8 cellular contexts compared by ENCODE assay signal in the genomic region with DNA sequence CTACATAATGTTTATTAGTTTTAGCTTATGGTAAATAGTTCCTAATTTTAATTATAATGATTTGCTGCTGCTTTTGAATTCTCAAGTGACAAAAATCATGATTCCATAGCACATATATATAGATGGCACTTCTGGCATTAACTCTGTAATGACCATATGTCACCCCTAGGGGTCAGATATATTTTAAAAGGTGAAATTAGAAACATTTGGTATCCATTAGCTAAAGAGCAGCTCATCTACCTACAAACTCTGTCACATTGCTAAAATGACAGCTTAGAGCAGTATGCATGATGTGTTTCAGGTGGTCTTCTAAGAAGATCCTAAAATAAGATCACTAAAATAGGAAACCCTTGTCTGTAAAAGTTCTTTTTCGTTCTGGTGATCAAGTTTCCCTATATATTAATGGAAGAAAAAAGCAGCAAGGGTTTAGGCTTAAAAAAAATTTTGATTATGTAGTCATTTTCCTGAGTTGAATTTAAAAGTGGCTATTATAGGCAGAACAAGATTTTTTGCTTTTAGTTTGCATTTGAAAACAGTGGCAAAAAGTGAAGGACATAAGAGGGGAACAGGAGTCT.
DNase-seq lines count a peak whose midpoint lies in the region; ATAC-seq and TF ChIP-seq lines count a peak whose summit lies in the region.

No MANE protein-coding gene starts in this region.

- no peak for DNase-seq in CD8-positive, alpha-beta T cell
- peak; percentile 1 for DNase-seq in HPDE6-E6E7 (ENCODE audit: extremely low spot score)
- DNase-seq in endothelial cell (ENCODE audit: low spot score): no peak
- DNase-seq in T-helper 1 cell: no peak
- no peak for DNase-seq in NCI-H2171 treated with DMSO at 0.1 percent for 48 hours (lab: John Stamatoyannopoulos, UW)
- DNase-seq in upper lobe of left lung: no peak
- DNase-seq in MV-4-11 (lab: John Stamatoyannopoulos, UW): no peak

- no peak overlapping the region for H3K27ac Mint-ChIP-seq in CD8-positive, alpha-beta T cell
- H3K27ac Mint-ChIP-seq in endothelial cell (ENCODE audit: unreplicated experiment): no peak overlapping the region

- no peak for ATAC-seq in CD8-positive, alpha-beta T cell
- peak; percentile 85 for ATAC-seq in GM19463 (IDR thresholded peaks at IDR 0.05; ENCODE audit: unreplicated experiment)
- no peak for ATAC-seq in upper lobe of left lung (ENCODE audit: low FRiP score in 2 of 2)

- no peaks in the 10 kb centered on the region for H3K4me1 Mint-ChIP-seq in CD8-positive, alpha-beta T cell (ENCODE audit: low read depth)
- H3K4me1 Mint-ChIP-seq in endothelial cell (ENCODE audit: unreplicated experiment): no peaks in the 10 kb centered on the region

- intact Hi-C loops in CD8-positive, alpha-beta T cell (cut with DNase I, micrococcal nuclease): no loop called here

- H3K27me3 Mint-ChIP-seq in CD8-positive, alpha-beta T cell (ENCODE audit: low read depth): no peaks in the 10 kb centered on the region
- H3K27me3 Mint-ChIP-seq in endothelial cell (ENCODE audit: unreplicated experiment): no peaks in the 10 kb centered on the region

- no peak for TF ChIP-seq EP300 in upper lobe of left lung (IDR thresholded peaks at IDR 0.05)

- CTCF ChIA-PET in CD8-positive, alpha-beta T cell (lab: Charles Lee): no interaction called here

- no peaks in the 10 kb centered on the region for H3K9me3 ChIP-seq in CD8-positive, alpha-beta T cell (ENCODE audit: low read length)
- no peaks in the 10 kb centered on the region for H3K9me3 ChIP-seq in upper lobe of left lung

- H3K27ac ChIP-seq in CD8-positive, alpha-beta T cell (ENCODE audit: low read depth, low read length): no peak overlapping the region
- H3K27ac ChIP-seq in upper lobe of left lung: no peak overlapping the region

- WGBS in upper lobe of left lung, 2 donors: 92 to 97% methylated on average over 1 of the region's 1 CpG

- no peaks in the 10 kb centered on the region for H3K36me3 ChIP-seq in CD8-positive, alpha-beta T cell (ENCODE audit: insufficient read depth, low read length)
- no peaks in the 10 kb centered on the region for H3K36me3 ChIP-seq in upper lobe of left lung

- no peaks in the 10 kb centered on the region for H3K4me1 ChIP-seq in CD8-positive, alpha-beta T cell (ENCODE audit: insufficient read depth, low read length)
- no peaks in the 10 kb centered on the region for H3K4me1 ChIP-seq in upper lobe of left lung

- peaks cover 3% of the 10 kb centered on the region for H3K36me3 Mint-ChIP-seq in CD8-positive, alpha-beta T cell
- H3K36me3 Mint-ChIP-seq in endothelial cell (ENCODE audit: low read depth, unreplicated experiment): no peaks in the 10 kb centered on the region

- H3K9me3 Mint-ChIP-seq in CD8-positive, alpha-beta T cell: no peaks in the 10 kb centered on the region
- H3K9me3 Mint-ChIP-seq in endothelial cell (ENCODE audit: unreplicated experiment): no peaks in the 10 kb centered on the region

- H3K27me3 ChIP-seq in CD8-positive, alpha-beta T cell (ENCODE audit: insufficient read depth, low read length): no peaks in the 10 kb centered on the region
- H3K27me3 ChIP-seq in upper lobe of left lung: no peaks in the 10 kb centered on the region

- TF ChIP-seq POLR2A in upper lobe of left lung (IDR thresholded peaks at IDR 0.05): no peak

- peak; percentile 56 for TF ChIP-seq CTCF in CD8-positive, alpha-beta T cell (IDR thresholded peaks at IDR 0.05)
- peak; percentile 87 for TF ChIP-seq CTCF in endothelial cell (IDR thresholded peaks at IDR 0.05; ENCODE audit: unreplicated experiment)
- TF ChIP-seq CTCF in upper lobe of left lung (IDR thresholded peaks at IDR 0.05): peak in 2 of 6 experiments; percentile 11 to 28

- H3K4me3 Mint-ChIP-seq in CD8-positive, alpha-beta T cell: no peak overlapping the region
- H3K4me3 Mint-ChIP-seq in endothelial cell (ENCODE audit: unreplicated experiment): no peak overlapping the region

- POLR2A ChIA-PET in CD8-positive, alpha-beta T cell (lab: Charles Lee): no interaction called here

- H3K4me3 ChIP-seq in CD8-positive, alpha-beta T cell (ENCODE audit: low read depth, low read length): no peak overlapping the region
- H3K4me3 ChIP-seq in upper lobe of left lung: no peak overlapping the region
